In the genomic region with DNA sequence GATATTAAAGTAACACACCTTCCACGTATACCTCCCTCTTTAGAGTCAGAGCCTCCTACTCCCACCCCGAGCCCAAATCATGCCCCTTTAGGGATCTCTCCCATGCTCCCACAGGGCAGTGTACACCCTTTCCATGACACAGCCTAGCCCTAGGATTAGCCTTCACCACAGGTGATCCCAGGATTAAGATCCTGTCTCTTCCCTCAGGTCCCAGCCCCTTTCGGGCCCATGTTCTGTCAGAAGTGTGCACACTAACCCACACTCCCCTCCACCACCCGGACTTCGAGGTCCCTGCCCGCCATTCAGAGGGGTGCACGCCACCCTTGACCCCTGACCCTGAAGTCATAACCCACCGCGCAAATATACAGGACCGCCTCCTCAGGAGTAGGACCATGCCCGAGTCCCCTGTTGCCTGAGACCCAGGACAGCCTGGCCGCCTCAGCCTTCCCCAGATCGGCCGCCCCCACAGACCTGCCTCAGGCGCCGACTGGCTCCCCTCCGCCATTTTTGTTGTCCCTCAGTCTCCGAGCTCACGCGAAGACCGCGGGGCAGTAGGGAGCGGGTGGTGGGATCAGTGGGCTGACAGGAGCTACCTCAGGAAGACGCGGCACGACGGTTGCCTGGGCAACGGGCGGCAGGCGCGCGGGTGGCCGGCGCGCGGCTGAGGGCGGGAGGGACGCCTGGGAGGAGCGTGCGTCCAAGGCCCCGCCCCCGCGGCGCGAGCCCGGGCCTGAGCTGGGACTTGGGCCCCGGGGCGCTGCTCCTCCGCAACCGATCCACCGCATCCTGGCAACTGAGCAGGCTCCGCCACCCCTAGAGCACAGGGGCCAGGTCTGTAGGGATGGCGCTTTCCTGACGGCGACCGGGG, we compare ENCODE assay signal across 9 cellular contexts. TPM values are rescaled to one million over a fixed set of nuclear protein-coding genes. Genes with fewer than 3 reads are reported as not detected.
DNase-seq lines count a peak whose midpoint lies in the region; ATAC-seq and TF ChIP-seq lines count a peak whose summit lies in the region.
"Had no signal": no experiment of that assay in that cellular context is flagged by ENCODE, and none has a peak within 500 bp of the region (broad histone marks: within the 10 kb centered on the region; RNA-seq: fewer than 3 reads in every experiment).

AGBL4 (minus strand) TSS at position 663 of the 868 bp plus-strand sequence.

- H3K9ac ChIP-seq in subcutaneous abdominal adipose tissue (ENCODE audit: low read length in 5 of 5), result peak within 1 kb of the TSS in 4 of 5 donors; percentile 12 to 76 (median 61)

- peaks cover 8% of the 10 kb centered on the region for H3K27me3 Mint-ChIP-seq in activated CD4-positive, alpha-beta T cell treated with anti-CD3 and anti-CD28 coated beads, Interleukin-2, amount 10 ng/mL, durations not matched to agents 24 days and 14 days
- H3K27me3 Mint-ChIP-seq: CD4-positive, CD25-positive, alpha-beta regulatory T cell had no signal

- no peaks in the 10 kb centered on the region for H3K9me3 ChIP-seq in left lung
- H3K9me3 ChIP-seq in subcutaneous abdominal adipose tissue (ENCODE audit: control insufficient read depth in 5 of 5, low read length in 5 of 5), result no peaks in the 10 kb centered on the region

- no peak within 1 kb of the TSS for H3K27ac Mint-ChIP-seq in activated CD4-positive, alpha-beta T cell treated with anti-CD3 and anti-CD28 coated beads, Interleukin-2, amount 10 ng/mL, durations not matched to agents 24 days and 14 days
- H3K27ac Mint-ChIP-seq: CD4-positive, CD25-positive, alpha-beta regulatory T cell had no signal

- ATAC-seq in left lung, result peak; percentile 99
- no peak for ATAC-seq in HG03175 (IDR thresholded peaks at IDR 0.05; ENCODE audit: unreplicated experiment)

- H3K36me3 ChIP-seq in left lung (no peaks in the 10 kb centered on the region), subcutaneous abdominal adipose tissue (ENCODE audit: control insufficient read depth in 5 of 5, insufficient read depth in 5 of 5, low read length in 5 of 5) (no peaks in the 10 kb centered on the region)

- H3K4me1 ChIP-seq in left lung (no peaks in the 10 kb centered on the region), subcutaneous abdominal adipose tissue (ENCODE audit: control insufficient read depth in 5 of 5, insufficient read depth in 5 of 5, low read length in 5 of 5) (peaks cover 0 to 17% (median 14%) of the 10 kb centered on the region in 5 donors)

- peaks cover 0 to 28% of the 10 kb centered on the region in 2 donors for H3K27me3 ChIP-seq in left lung
- H3K27me3 ChIP-seq in subcutaneous abdominal adipose tissue (ENCODE audit: control insufficient read depth in 5 of 5, insufficient read depth in 4 of 5, low read length in 5 of 5), result no peaks in the 10 kb centered on the region

- no peak for DNase-seq in activated CD4-positive, alpha-beta T cell treated with anti-CD3 and anti-CD28 coated beads, Interleukin-2, amount 10 ng/mL, durations not matched to agents 24 days and 14 days
- DNase-seq in activated CD4-positive, alpha-beta T cell treated with anti-CD3 and anti-CD28 coated beads, Interleukin-2, amount 50 U/mL, for 1 hour, result no peak
- DNase-seq in NCI-H524 treated with DMSO at 0.1 percent for 48 hours (lab: John Stamatoyannopoulos, UW) (peak; percentile 41), choroid plexus epithelial cell (ENCODE audit: low read depth) (peak; percentile 5), left lung (peak; percentile 50 to 88), SIG-M5 treated with dmso at 0.1 percent for 504 hours (lab: John Stamatoyannopoulos, UW; ENCODE audit: unreplicated experiment) (no peak)
- DNase-seq: CD4-positive, CD25-positive, alpha-beta regulatory T cell had no signal

- intact Hi-C loops in activated CD4-positive, alpha-beta T cell treated with anti-CD3 and anti-CD28 coated beads, Interleukin-2, amount 10 ng/mL, durations not matched to agents 24 days and 14 days (cut with micrococcal nuclease), result no loop called here
- intact Hi-C loops in left lung (cut with DNase I), result no loop called here

- H3K27ac ChIP-seq in left lung (no peak within 1 kb of the TSS), subcutaneous abdominal adipose tissue (ENCODE audit: low read depth, low read length) (no peak within 1 kb of the TSS)

- peak within 1 kb of the TSS; percentile 21 for H3K4me3 Mint-ChIP-seq in activated CD4-positive, alpha-beta T cell treated with anti-CD3 and anti-CD28 coated beads, Interleukin-2, amount 10 ng/mL, durations not matched to agents 24 days and 14 days

- H3K36me3 Mint-ChIP-seq in activated CD4-positive, alpha-beta T cell treated with anti-CD3 and anti-CD28 coated beads, Interleukin-2, amount 10 ng/mL, durations not matched to agents 24 days and 14 days (ENCODE audit: low read depth), result no peaks in the 10 kb centered on the region
- H3K36me3 Mint-ChIP-seq: CD4-positive, CD25-positive, alpha-beta regulatory T cell had no signal

- peaks cover 6% of the 10 kb centered on the region for H3K9me3 Mint-ChIP-seq in activated CD4-positive, alpha-beta T cell treated with anti-CD3 and anti-CD28 coated beads, Interleukin-2, amount 10 ng/mL, durations not matched to agents 24 days and 14 days

- H3K4me3 ChIP-seq in choroid plexus epithelial cell (ENCODE audit: low read depth, low read length), result peak within 1 kb of the TSS; percentile 46
- H3K4me3 ChIP-seq in left lung, result peak within 1 kb of the TSS; percentile 38 to 48
- peak within 1 kb of the TSS; percentile 70 to 90 (median 72) for H3K4me3 ChIP-seq in subcutaneous abdominal adipose tissue (ENCODE audit: low read depth in 1 of 5, low read length in 5 of 5)

- H3K4me1 Mint-ChIP-seq in activated CD4-positive, alpha-beta T cell treated with anti-CD3 and anti-CD28 coated beads, Interleukin-2, amount 10 ng/mL, durations not matched to agents 24 days and 14 days, result no peaks in the 10 kb centered on the region
- H3K4me1 Mint-ChIP-seq: CD4-positive, CD25-positive, alpha-beta regulatory T cell had no signal

- TF ChIP-seq CTCF in choroid plexus epithelial cell (conservative IDR thresholded peaks at IDR 0.05; ENCODE audit: low read depth, low read length), result no peak
- no peak for TF ChIP-seq CTCF in left lung (IDR thresholded peaks at IDR 0.05)

RNA-seq across cellular contexts. Expression of gene AGBL4, which starts in this region (rescaled TPM):
- total RNA-seq in activated CD4-positive, alpha-beta T cell treated with anti-CD3 and anti-CD28 coated beads, Interleukin-2, amount 10 ng/mL, durations not matched to agents 24 days and 14 days, result not detected in 2 replicates
- 1 to 10 TPM in 1 of 2 donors, under 1 TPM in 1; 0.32 to 1.1 TPM for total RNA-seq in left lung

Comparison
In these comparisons a context has a peak if more than half of its experiments do, and no peak if none do; other contexts are left out.
1. DNase-seq: peak in NCI-H524 treated with DMSO at 0.1 percent for 48 hours (single experiment), choroid plexus epithelial cell (single experiment) and left lung (2 of 2); none in activated CD4-positive, alpha-beta T cell treated with anti-CD3 and anti-CD28 coated beads, Interleukin-2, amount 10 ng/mL, durations not matched to agents 24 days and 14 days (single experiment), activated CD4-positive, alpha-beta T cell treated with anti-CD3 and anti-CD28 coated beads, Interleukin-2, amount 50 U/mL, for 1 hour (single experiment) and SIG-M5 treated with dmso at 0.1 percent for 504 hours (single experiment).
2. Peak in every context shown above with its lines, with median percentiles within 50 percentile points of each other: H3K4me3 ChIP-seq.